ENCODE assay signal across 25 cellular contexts in the genomic region with DNA sequence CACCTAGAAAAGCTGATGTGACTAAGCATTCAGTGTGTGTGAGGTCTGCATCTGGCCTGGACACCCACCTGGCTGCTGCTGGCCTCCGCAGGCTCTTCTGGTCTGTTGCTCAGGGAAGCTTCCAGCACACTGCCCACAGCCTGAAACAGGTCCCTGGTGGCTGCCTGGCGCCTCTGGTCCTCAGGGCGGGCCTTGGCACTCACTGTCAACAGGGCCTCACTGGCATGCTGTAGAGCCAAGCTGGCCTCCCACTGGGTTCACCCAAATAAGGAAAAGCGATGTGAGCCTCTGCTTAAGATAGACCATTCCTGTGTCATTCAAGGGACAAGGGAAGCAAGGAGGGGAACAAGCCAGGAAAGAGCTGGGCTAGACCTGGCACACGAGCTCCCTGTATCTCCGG.
"Had no signal": no experiment of that assay in that cellular context is flagged by ENCODE, and none has a peak within 500 bp of the region (broad histone marks: within the 10 kb centered on the region; RNA-seq: fewer than 3 reads in every experiment).

No MANE protein-coding gene starts in this region.

- ATAC-seq: left lobe of liver; natural killer cell; pancreas; right lobe of liver; stimulated activated memory B cell treated with anti-CD40 and anti-IgM and Interleukin-4, amounts not matched to agents 10 μg/mL and 1 μg/mL and 100 μg/mL, for 72 hours; stimulated activated naive CD8-positive, alpha-beta T cell treated with anti-CD3 and anti-CD28 coated beads, Interleukin-15, amount 100 ng/mL, for 72 hours had no signal

- H3K27me3 ChIP-seq: hepatocyte, pancreas, right lobe of liver, transverse colon, upper lobe of left lung, vagina had no signal

- H3K9me3 ChIP-seq: pancreas, prostate gland, right lobe of liver, transverse colon, upper lobe of left lung, vagina had no signal

- DNase-seq: head of caudate nucleus; islet precursor cell; mesendoderm; naive B cell; natural killer cell; nucleus accumbens; pancreas; retina; right lobe of liver; stimulated activated CD4-positive, alpha-beta T cell treated with anti-CD3 and anti-CD28 coated beads, Interleukin-1b, Interleukin-23, amount 100 ng/mL, for 48 hours; stimulated activated CD4-positive, alpha-beta T cell treated with anti-CD3 and anti-CD28 coated beads, Interleukin-2, amount 100 ng/mL, for 48 hours; stimulated activated CD4-positive, alpha-beta T cell treated with anti-CD3 and anti-CD28 coated beads, Interleukin-4, amount 100 ng/mL, for 4 hours; stimulated activated CD8-positive, alpha-beta memory T cell treated with anti-CD3 and anti-CD28 coated beads, Interleukin-4, amount 100 ng/mL, for 48 hours; stimulated activated naive CD4-positive, alpha-beta T cell treated with Interleukin-2 at 50 U/mL for 16 hours; stimulated activated naive CD8-positive, alpha-beta T cell treated with anti-CD3 and anti-CD28 coated beads, Interleukin-15, amount 100 ng/mL, for 72 hours; substantia nigra; transverse colon had no signal

- H3K4me3 ChIP-seq: hepatocyte, lung, pancreas, prostate gland, right lobe of liver, smooth muscle cell, transverse colon, upper lobe of left lung, vagina had no signal

- H3K27ac ChIP-seq: hepatocyte, pancreas, prostate gland, right lobe of liver, transverse colon, upper lobe of left lung, vagina had no signal

- H3K36me3 ChIP-seq: pancreas, prostate gland, right lobe of liver, transverse colon, upper lobe of left lung, vagina had no signal

- H3K4me1 ChIP-seq: pancreas, prostate gland, right lobe of liver, transverse colon, upper lobe of left lung, vagina had no signal
